ENCODE assay signal across 15 cellular contexts in the genomic region with DNA sequence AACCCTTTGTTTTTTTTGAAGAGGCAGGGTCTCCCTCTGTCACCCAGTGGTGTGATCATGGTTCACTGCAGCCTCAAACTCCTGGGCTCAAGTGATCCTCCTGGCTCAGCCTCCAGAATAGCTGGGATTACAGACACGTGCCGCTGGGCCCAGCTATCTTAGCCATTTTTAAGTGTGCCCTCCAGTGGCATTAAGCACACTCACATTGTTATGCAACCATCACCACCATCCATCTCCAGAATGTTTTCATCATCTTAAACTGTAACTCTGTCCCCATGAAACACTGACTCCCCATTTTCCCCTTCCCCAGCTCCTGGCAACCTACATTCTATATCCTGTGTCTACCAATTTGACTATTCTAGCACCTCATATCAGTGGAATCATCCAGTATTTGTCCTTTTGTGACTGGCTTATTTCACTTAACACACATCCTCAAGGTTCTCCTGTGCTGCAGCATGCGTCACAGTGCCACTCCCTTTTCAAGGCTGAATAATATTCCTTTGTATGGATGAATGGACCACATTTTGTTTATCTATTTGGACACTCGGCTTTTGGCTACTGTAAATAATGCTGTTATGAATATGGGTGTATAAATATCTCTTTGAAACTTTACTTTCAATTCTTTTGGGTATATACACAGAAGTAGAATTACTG. TPM values are rescaled to one million over a fixed set of nuclear protein-coding genes. Genes with fewer than 3 reads are reported as not detected.
DNase-seq lines count a peak whose midpoint lies in the region; TF ChIP-seq lines count a peak whose summit lies in the region.
"Had no signal": no experiment of that assay in that cellular context is flagged by ENCODE, and none has a peak within 500 bp of the region (broad histone marks: within the 10 kb centered on the region; RNA-seq: fewer than 3 reads in every experiment).

No MANE protein-coding gene starts in this region.

- peaks cover 1% of the 10 kb centered on the region for H3K9me3 Mint-ChIP-seq in glutamatergic neuron (ENCODE audit: unreplicated experiment)
- H3K9me3 Mint-ChIP-seq: H9 had no signal

- H4K20me1 ChIP-seq in OCI-LY3 (ENCODE audit: insufficient read depth, low read length): no peaks in the 10 kb centered on the region

- DNase-seq in AML-193 (lab: John Stamatoyannopoulos, UW): peak; percentile 27 to 38
- no peak for DNase-seq in glutamatergic neuron
- no peak for DNase-seq in SHP77 treated with DMSO at 0.1 percent for 48 hours (lab: John Stamatoyannopoulos, UW)
- DNase-seq in HuH-7 (ENCODE audit: low spot score): no peak
- no peak for DNase-seq in NCI-H2171 treated with DMSO at 0.1 percent for 48 hours (lab: John Stamatoyannopoulos, UW)
- DNase-seq: GF-D8, H9, NCI-H1436, NCI-H1930, NCI-H345, NCI-H524 treated with DMSO at 0.1 percent for 48 hours, Right ventricle myocardium superior had no signal

- no peak overlapping the region for H3K4me2 ChIP-seq in OCI-LY3 (ENCODE audit: low read length)

- CTCF ChIA-PET in HEK293 (lab: Yijun Ruan, JAX): interaction anchor here (0.6 to 2.5 kb wide), 7 partner anchors 12 to 509 kb away, joined by 3 to 10 read pairs (median 4); a partner anchor contains a TSS

- TF ChIP-seq CTCF in HEK293 (tag by site-specific recombination; IDR thresholded peaks at IDR 0.05) (0 out of 2 replicates have a peak, but pooled peaks have one; percentile 12), OCI-LY3 (IDR thresholded peaks at IDR 0.05; ENCODE audit: low read depth, low read length) (peak; percentile 23), glutamatergic neuron (IDR thresholded peaks at IDR 0.05; ENCODE audit: partially characterized antibody, unreplicated experiment) (no peak)

- H3K36me3 Mint-ChIP-seq in glutamatergic neuron (ENCODE audit: unreplicated experiment): no peaks in the 10 kb centered on the region

- H3K27me3 Mint-ChIP-seq in glutamatergic neuron (ENCODE audit: unreplicated experiment): peaks cover 3% of the 10 kb centered on the region

- no peak overlapping the region for H2AFZ ChIP-seq in OCI-LY3 (ENCODE audit: low read depth, low read length)

- H3K9me3 ChIP-seq in HEK293 (ENCODE audit: control insufficient read depth, insufficient read depth, low read depth, low read length) (no peaks in the 10 kb centered on the region), OCI-LY3 (ENCODE audit: insufficient read depth, low read length) (no peaks in the 10 kb centered on the region)

- peaks cover 5% of the 10 kb centered on the region; the same call in 1 of the 2 replicates for H3K27me3 ChIP-seq in OCI-LY3 (ENCODE audit: low read depth, low read length)

- peaks cover 4% of the 10 kb centered on the region for H3K4me1 Mint-ChIP-seq in glutamatergic neuron (ENCODE audit: low read depth, unreplicated experiment)

- no peaks in the 10 kb centered on the region for H3K36me3 ChIP-seq in HEK293 (ENCODE audit: control insufficient read depth in 2 of 2, insufficient read depth in 1 of 2, low read length in 2 of 2)
- no peaks in the 10 kb centered on the region for H3K36me3 ChIP-seq in OCI-LY3 (replicated peaks; ENCODE audit: low read depth, low read length)

- H3K4me1 ChIP-seq in HEK293 (ENCODE audit: control insufficient read depth, insufficient read depth, low read length) (no peaks in the 10 kb centered on the region), OCI-LY3 (ENCODE audit: low read length) (no peaks in the 10 kb centered on the region)

- no peak overlapping the region for H3K4me3 ChIP-seq in HEK293 (ENCODE audit: low read depth, low read length)
- no peak overlapping the region for H3K4me3 ChIP-seq in OCI-LY3 (ENCODE audit: low read length)

- peak overlapping the region; percentile 38 for H3K27ac Mint-ChIP-seq in glutamatergic neuron (ENCODE audit: unreplicated experiment)
- H3K27ac Mint-ChIP-seq: B cell, H9 had no signal

- H3K9ac ChIP-seq in OCI-LY3 (ENCODE audit: low read length): no peak overlapping the region

- POLR2A ChIA-PET in HEK293 (lab: Yijun Ruan, JAX): no interaction called here

- no peak overlapping the region for H3K27ac ChIP-seq in HEK293 (ENCODE audit: extremely low read depth, low read depth, low read length)
- H3K27ac ChIP-seq in OCI-LY3 (ENCODE audit: low read length): no peak overlapping the region

- H3K79me2 ChIP-seq in OCI-LY3 (ENCODE audit: low read length): no peaks in the 10 kb centered on the region

- H3K4me3 Mint-ChIP-seq in glutamatergic neuron (ENCODE audit: unreplicated experiment): no peak overlapping the region
- H3K4me3 Mint-ChIP-seq: B cell, H9 had no signal

TF ChIP-seq in HEK293, 187 proteins besides CTCF, POLR2A, EP300 and RAD21:
- TF ChIP-seq ZNF146 (tag by site-specific recombination; IDR thresholded peaks at IDR 0.05): peak; percentile 95
- TF ChIP-seq ZNF548 (tag by site-specific recombination; IDR thresholded peaks at IDR 0.05): no peak

RNA-seq across cellular contexts. Expression of a gene that starts 12.5 kb away (rescaled TPM):
- 319 TPM for total RNA-seq in glutamatergic neuron (ENCODE audit: unreplicated experiment)

Comparison
In these comparisons a context has a peak if more than half of its experiments do, and no peak if none do; other contexts are left out.
1. DNase-seq: peak in AML-193 (2 of 2); none in glutamatergic neuron (single experiment), SHP77 treated with DMSO at 0.1 percent for 48 hours (single experiment), HuH-7 (single experiment) and NCI-H2171 treated with DMSO at 0.1 percent for 48 hours (single experiment).